Comparison of ENCODE assay signal across 8 cellular contexts in the genomic region with DNA sequence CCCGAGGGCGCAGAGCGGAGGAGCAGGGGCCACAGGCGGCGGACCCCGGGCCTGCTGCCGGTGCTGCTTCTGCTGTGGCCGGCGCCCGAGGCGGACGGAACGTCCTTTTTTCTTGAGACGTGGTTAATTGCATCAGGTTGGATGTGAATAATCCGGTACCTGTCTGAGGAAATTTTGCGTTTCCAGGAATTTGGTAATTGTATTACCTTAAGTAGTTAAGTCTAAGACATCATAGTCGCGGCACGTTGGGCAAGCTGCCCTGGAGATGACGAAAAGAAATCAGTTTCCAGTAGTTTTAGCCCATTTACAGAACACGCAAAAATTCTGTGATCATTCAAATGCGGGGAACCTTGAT. TPM values are rescaled to one million over a fixed set of nuclear protein-coding genes. Genes with fewer than 3 reads are reported as not detected.
A peak's percentile ranks its signal among the peaks of the same experiment; 100 is the strongest.
DNase-seq lines count a peak whose midpoint lies in the region; ATAC-seq and TF ChIP-seq lines count a peak whose summit lies in the region.

No MANE protein-coding gene starts in this region.

- H3K27ac ChIP-seq in cingulate gyrus (ENCODE audit: low read depth, low read length), result peak overlapping the region; percentile 89
- H3K27ac ChIP-seq in muscle layer of colon (ENCODE audit: low read depth, low read length), result peak overlapping the region; percentile 88

- H3K4me1 ChIP-seq in muscle layer of colon (ENCODE audit: insufficient read depth, low read length), result peaks cover 19% of the 10 kb centered on the region

- H3K27me3 ChIP-seq in muscle layer of colon (ENCODE audit: control insufficient read depth in 1 of 2, insufficient read depth in 2 of 2, low read length in 2 of 2), result no peaks in the 10 kb centered on the region

- TF ChIP-seq CTCF in AG09309 (IDR thresholded peaks at IDR 0.05; ENCODE audit: control insufficient read depth, insufficient read depth, low read depth, low read length, missing control alignments), result no peak

- H3K36me3 ChIP-seq in muscle layer of colon (ENCODE audit: insufficient read depth, low read length), result no peaks in the 10 kb centered on the region

- H3K9ac ChIP-seq in muscle layer of colon (ENCODE audit: low read length), result peak overlapping the region; percentile 90

- no peak for ATAC-seq in GM21576 (IDR thresholded peaks at IDR 0.05; ENCODE audit: unreplicated experiment)

- H3K9me3 ChIP-seq in muscle layer of colon (ENCODE audit: low read length), result no peaks in the 10 kb centered on the region

- DNase-seq in AG09309 (ENCODE audit: low read depth), result no peak
- no peak for DNase-seq in Jurkat, Clone E6-1 (ENCODE audit: low read depth, low spot score)
- DNase-seq in hepatic stellate cell (ENCODE audit: low spot score), result no peak
- no peak for DNase-seq in foreskin melanocyte
- no peak for DNase-seq in NCI-H2171 (lab: John Stamatoyannopoulos, UW)

- H3K4me3 ChIP-seq in AG09309 (ENCODE audit: control insufficient read depth, low read depth, low read length) (peak overlapping the region; percentile 74), muscle layer of colon (ENCODE audit: low read depth in 1 of 2, low read length in 2 of 2) (peak overlapping the region; percentile 85 to 86)
- H3K4me3 ChIP-seq in Jurkat, Clone E6-1 (ENCODE audit: low read length), result peak overlapping the region; percentile 93

RNA-seq across cellular contexts. Expression of gene SPECC1L, which starts 0.8 kb away (rescaled TPM):
- 23.0 TPM for polyA plus RNA-seq in Jurkat, Clone E6-1 (2012; ENCODE audit: insufficient read depth, insufficient read length)

RNA-seq across cellular contexts. Expression of gene GGT5, which starts 26.5 kb away (rescaled TPM):
- polyA plus RNA-seq in Jurkat, Clone E6-1 (2012; ENCODE audit: insufficient read depth, insufficient read length), result not detected
